21 cellular contexts compared by ENCODE assay signal in the genomic region with DNA sequence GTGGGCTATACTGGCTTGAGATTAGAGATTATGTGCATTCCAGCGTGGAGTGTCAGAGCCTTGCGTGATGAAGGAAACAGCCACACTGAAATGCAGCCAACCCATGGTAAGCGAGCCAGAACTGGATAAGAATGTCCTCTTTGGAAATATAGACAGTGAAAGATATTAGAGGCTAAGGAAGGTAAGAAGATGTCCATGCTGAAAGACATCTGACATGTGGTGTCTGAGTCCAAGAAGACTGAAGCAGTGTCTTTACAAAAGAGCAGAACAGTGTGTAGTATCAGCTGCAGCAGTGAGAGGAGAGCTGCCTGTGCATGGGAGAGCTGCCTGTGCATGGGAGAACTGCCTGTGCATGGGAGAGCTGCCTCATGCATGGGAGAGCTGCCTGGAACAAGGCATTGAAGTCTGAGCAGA.
A peak's percentile ranks its signal among the peaks of the same experiment; 100 is the strongest.
DNase-seq lines count a peak whose midpoint lies in the region; ATAC-seq, FAIRE-seq and TF ChIP-seq lines count a peak whose summit lies in the region.
"Had no signal": no experiment of that assay in that cellular context is flagged by ENCODE, and none has a peak within 500 bp of the region (broad histone marks: within the 10 kb centered on the region; RNA-seq: fewer than 3 reads in every experiment).

No MANE protein-coding gene starts in this region.

- H3K4me1 ChIP-seq in adipocyte (ENCODE audit: control insufficient read depth, insufficient read depth, low read length) = peaks cover 5% of the 10 kb centered on the region
- H3K4me1 ChIP-seq: esophagus squamous epithelium, Peyer's patch, prostate gland had no signal

- no peak for TF ChIP-seq POLR2A in GM18505 (IDR thresholded peaks at IDR 0.05; ENCODE audit: borderline replicate concordance, extremely low read depth, insufficient read depth, insufficient read length)

- no peak overlapping the region for H3K9ac ChIP-seq in adipocyte (ENCODE audit: low read length)

- no peak overlapping the region for H3K27ac Mint-ChIP-seq in natural killer cell treated with Interleukin-12 subunit alpha and Interleukin-12 subunit beta and Interleukin-15 and Interleukin-18, amount 100 ng/mL, for 72 hours
- H3K27ac Mint-ChIP-seq: immature natural killer cell; T-helper 1 cell treated with Interleukin-12 subunit alpha and Interleukin-12 subunit beta and Interleukin-4 antibody, amounts not matched to agents 30 μg/mL and 1 μg/mL, for 36 hours; type B pancreatic cell had no signal

- H3K36me3 Mint-ChIP-seq in natural killer cell treated with Interleukin-12 subunit alpha and Interleukin-12 subunit beta and Interleukin-15 and Interleukin-18, amount 100 ng/mL, for 72 hours = no peaks in the 10 kb centered on the region
- H3K36me3 Mint-ChIP-seq: immature natural killer cell, type B pancreatic cell had no signal

- DNase-seq in GM03348 (ENCODE audit: low spot score) = peak; percentile 46
- DNase-seq in adipocyte (ENCODE audit: low read depth) = peak; percentile 4
- DNase-seq in fibroblast of the conjunctiva (ENCODE audit: low read depth) = peak; percentile 10
- DNase-seq in putamen (ENCODE audit: low spot score) = peak; percentile 44
- no peak for DNase-seq in natural killer cell treated with Interleukin-12 subunit alpha and Interleukin-12 subunit beta and Interleukin-15 and Interleukin-18, amount 100 ng/mL, for 72 hours (ENCODE audit: low spot score)
- DNase-seq in D721Med (ENCODE audit: insufficient read length, low spot score) = no peak
- DNase-seq: activated CD4-positive, alpha-beta T cell treated with anti-CD3 and anti-CD28 coated beads for 4 hours; activated T-cell treated with anti-CD3 and anti-CD28 coated beads, Interleukin-2, amount 50 U/mL, for 1 hour; DND-41; esophagus squamous epithelium; immature natural killer cell; NCI-H1436 treated with DMSO at 0.1 percent for 48 hours; NCI-H526; Peyer's patch; stimulated activated CD4-positive, alpha-beta T cell treated with anti-CD3 and anti-CD28 coated beads, Interleukin-1b, Interleukin-23, amount 100 ng/mL, for 48 hours had no signal

- no peaks in the 10 kb centered on the region for H3K36me3 ChIP-seq in adipocyte (ENCODE audit: control insufficient read depth, insufficient read depth, low read length, severe bottlenecking)
- H3K36me3 ChIP-seq: esophagus squamous epithelium, Peyer's patch, prostate gland had no signal

- H3K9me3 ChIP-seq in adipocyte (ENCODE audit: control insufficient read depth, low read length) = no peaks in the 10 kb centered on the region
- H3K9me3 ChIP-seq: esophagus squamous epithelium, Peyer's patch, prostate gland had no signal

- no peak overlapping the region for H3K4me3 ChIP-seq in adipocyte (ENCODE audit: low read length)
- H3K4me3 ChIP-seq: esophagus squamous epithelium, GM12878, Peyer's patch, prostate gland had no signal

- no peak for ATAC-seq in HG02885 (IDR thresholded peaks at IDR 0.05; ENCODE audit: poor library complexity, unreplicated experiment)
- ATAC-seq in natural killer cell treated with Interleukin-12 subunit alpha and Interleukin-12 subunit beta and Interleukin-15 and Interleukin-18, amount 100 ng/mL, for 72 hours = no peak
- no peak for ATAC-seq in GM18505 (IDR thresholded peaks at IDR 0.05; ENCODE audit: unreplicated experiment)
- ATAC-seq: GM12878 had no signal

- H3K27me3 ChIP-seq in adipocyte (replicated peaks; ENCODE audit: control insufficient read depth, insufficient read depth, low read length) = no peaks in the 10 kb centered on the region
- H3K27me3 ChIP-seq: esophagus squamous epithelium, Peyer's patch had no signal

- H3K4me3 Mint-ChIP-seq in natural killer cell treated with Interleukin-12 subunit alpha and Interleukin-12 subunit beta and Interleukin-15 and Interleukin-18, amount 100 ng/mL, for 72 hours = no peak overlapping the region
- H3K4me3 Mint-ChIP-seq: immature natural killer cell; T-helper 1 cell treated with Interleukin-12 subunit alpha and Interleukin-12 subunit beta and Interleukin-4 antibody, amounts not matched to agents 30 μg/mL and 1 μg/mL, for 36 hours; type B pancreatic cell had no signal

- FAIRE-seq in D721Med (lab: Jason Lieb, UNC) = no peak
- FAIRE-seq: GM12878 had no signal

- no peaks in the 10 kb centered on the region for H3K27me3 Mint-ChIP-seq in natural killer cell treated with Interleukin-12 subunit alpha and Interleukin-12 subunit beta and Interleukin-15 and Interleukin-18, amount 100 ng/mL, for 72 hours
- H3K27me3 Mint-ChIP-seq: type B pancreatic cell had no signal

- no peaks in the 10 kb centered on the region for H3K4me1 Mint-ChIP-seq in natural killer cell treated with Interleukin-12 subunit alpha and Interleukin-12 subunit beta and Interleukin-15 and Interleukin-18, amount 100 ng/mL, for 72 hours (ENCODE audit: low read depth in 2 of 2)
- H3K4me1 Mint-ChIP-seq: immature natural killer cell had no signal

- H3K9me3 Mint-ChIP-seq in natural killer cell treated with Interleukin-12 subunit alpha and Interleukin-12 subunit beta and Interleukin-15 and Interleukin-18, amount 100 ng/mL, for 72 hours = peaks cover 7% of the 10 kb centered on the region
- H3K9me3 Mint-ChIP-seq: T-helper 1 cell treated with Interleukin-12 subunit alpha and Interleukin-12 subunit beta and Interleukin-4 antibody, amounts not matched to agents 30 μg/mL and 1 μg/mL, for 36 hours; type B pancreatic cell had no signal

- TF ChIP-seq CTCF in D721Med (IDR thresholded peaks at IDR 0.05; ENCODE audit: insufficient read depth, missing control alignments) = no peak

Comparison
In these comparisons a context has a peak if more than half of its experiments do, and no peak if none do; other contexts are left out.
1. DNase-seq: peak in GM03348 (single experiment), adipocyte (single experiment), fibroblast of the conjunctiva (single experiment) and putamen (single experiment); none in natural killer cell treated with Interleukin-12 subunit alpha and Interleukin-12 subunit beta and Interleukin-15 and Interleukin-18, amount 100 ng/mL, for 72 hours (single experiment) and D721Med (single experiment).